ENCODE assay signal across 1 cellular context in genomic region chr19:45179063-45179847, GRCh38.
TF ChIP-seq lines count a peak whose summit lies in the region.

No MANE protein-coding gene starts in this region.

TF ChIP-seq in K562, 482 proteins besides CTCF, POLR2A, EP300 and RAD21 (continued from another document):
- TF ChIP-seq AFF1 (IDR thresholded peaks at IDR 0.05; ENCODE audit: low read depth in 1 of 2, partially characterized antibody in 2 of 2) (no peak), TCF15 (CRISPR knock-in tag; IDR thresholded peaks at IDR 0.05) (no peak), SMAD3 (CRISPR knock-in tag; conservative IDR thresholded peaks at IDR 0.05) (0 out of 2 replicates have a peak, but pooled peaks have one; percentile 0), PHF8 (IDR thresholded peaks at IDR 0.05; ENCODE audit: borderline replicate concordance, low read length) (peak; percentile 71; the same call in 1 of the 2 replicates), NRF1 (conservative IDR thresholded peaks at IDR 0.05 in 1 of 2, IDR thresholded peaks at IDR 0.05 in 1 of 2) (peak in 1 of 2 experiments; percentile 15; a peak in 2 of 4 replicates), ZNF263 (CRISPR knock-in tag; IDR thresholded peaks at IDR 0.05; ENCODE audit: borderline replicate concordance) (peak; percentile 56), ZNF407 (IDR thresholded peaks at IDR 0.05; ENCODE audit: low read depth) (no peak), ZFP30 (CRISPR knock-in tag; IDR thresholded peaks at IDR 0.05; ENCODE audit: borderline replicate concordance) (no peak), SMAD1 (IDR thresholded peaks at IDR 0.05; ENCODE audit: low read depth, low read length, partially characterized antibody) (peak; percentile 61), RBFOX2 (IDR thresholded peaks at IDR 0.05; ENCODE audit: low read depth, low read length) (peak; percentile 81), CREB3L1 (IDR thresholded peaks at IDR 0.05; ENCODE audit: borderline replicate concordance, low read depth) (peak; percentile 97), SUPT5H (IDR thresholded peaks at IDR 0.05) (0 out of 2 replicates have a peak, but pooled peaks have one; percentile 30), TAF7 (tag; IDR thresholded peaks at IDR 0.05) (no peak), SIN3A (IDR thresholded peaks at IDR 0.05; ENCODE audit: borderline replicate concordance in 2 of 2, control insufficient read depth in 1 of 2, low read depth in 2 of 2, low read length in 2 of 2) (peak in 1 of 2 experiments; percentile 62; a peak in 2 of 4 replicates), CTBP1 (IDR thresholded peaks at IDR 0.05; ENCODE audit: borderline replicate concordance) (peak; percentile 85), ZNF740 (CRISPR knock-in tag; IDR thresholded peaks at IDR 0.05) (peak; percentile 73; the same call in 1 of the 2 replicates), ZNF740 (tag; IDR thresholded peaks at IDR 0.05) (no peak), ZNF655 (CRISPR knock-in tag; IDR thresholded peaks at IDR 0.05) (no peak)
